ENCODE assay signal across 8 cellular contexts in the genomic region with DNA sequence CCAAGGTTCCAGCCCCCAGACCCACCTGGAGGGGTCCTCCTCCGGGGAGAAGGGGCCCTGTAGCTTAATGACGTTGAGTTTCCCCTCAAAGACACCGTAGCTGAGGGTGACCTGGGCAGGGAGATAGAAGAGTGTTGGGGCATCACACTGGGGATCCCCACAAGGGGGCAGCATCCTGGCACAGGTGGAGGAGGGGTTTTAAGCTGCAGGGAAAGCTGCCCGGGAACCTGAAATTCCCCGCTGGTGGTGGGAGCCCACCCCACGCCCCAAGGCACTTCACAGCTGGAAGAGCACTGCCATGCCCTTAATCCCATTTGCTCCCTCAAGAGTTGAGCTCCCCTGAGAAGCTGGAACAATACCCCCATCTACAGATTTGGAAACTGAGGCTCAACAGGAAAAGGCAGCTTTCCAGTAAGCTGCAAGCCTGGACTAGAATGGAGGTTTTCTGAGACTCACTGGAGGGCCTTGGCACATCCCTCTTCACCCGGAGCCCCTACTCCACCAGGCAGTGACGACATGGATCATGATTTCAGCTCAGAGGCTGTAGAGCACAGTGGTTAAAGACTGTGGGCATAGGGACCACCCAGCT. TPM values are rescaled to one million over a fixed set of nuclear protein-coding genes. Genes with fewer than 3 reads are reported as not detected.
A peak's percentile ranks its signal among the peaks of the same experiment; 100 is the strongest.
DNase-seq lines count a peak whose midpoint lies in the region; ATAC-seq and TF ChIP-seq lines count a peak whose summit lies in the region.

No MANE protein-coding gene starts in this region.

- H3K14ac ChIP-seq in neuronal stem cell (ENCODE audit: low read length) = no peak overlapping the region

- H3K36me3 ChIP-seq in liver (ENCODE audit: control insufficient read depth in 4 of 4, insufficient read depth in 3 of 4, low read depth in 1 of 4, low read length in 3 of 4) (peaks cover 0 to 3% (median 0%) of the 10 kb centered on the region in 4 donors), neuronal stem cell (replicated peaks in 1 of 2; ENCODE audit: control insufficient read depth in 2 of 2, insufficient read depth in 2 of 2, low read length in 2 of 2) (no peaks in the 10 kb centered on the region)

- H2BK12ac ChIP-seq in neuronal stem cell (ENCODE audit: low read length) = no peak overlapping the region

- peak overlapping the region; percentile 74 to 79 for H3K27ac Mint-ChIP-seq in activated naive CD4-positive, alpha-beta T cell treated with anti-CD3 and anti-CD28 coated beads, Interleukin-2, amount 50 U/mL, for 72 hours

- no peak overlapping the region for H4K91ac ChIP-seq in neuronal stem cell (ENCODE audit: low read depth, low read length, poor library complexity)

- 31% methylated on average over 8 of the region's 8 CpGs for WGBS in liver
- WGBS in neuronal stem cell (ENCODE audit: extremely low coverage in 2 of 2, insufficient read length in 2 of 2, insufficient replicate concordance in 1 of 2), 2 donors = no CpG with 5 or more reads among the region's 8 CpGs

- no peak overlapping the region for H3K4me3 ChIP-seq in liver (ENCODE audit: low read depth in 1 of 3, low read length in 3 of 3)
- H3K4me3 ChIP-seq in neuronal stem cell (ENCODE audit: low read length in 2 of 2) = peak overlapping the region in 1 of 2 donors; percentile 35

- DNase-seq in NCI-H2196 (lab: John Stamatoyannopoulos, UW; ENCODE audit: unreplicated experiment) (peak; percentile 7), NCI-H2196 treated with DMSO at 0.1 percent for 48 hours (lab: John Stamatoyannopoulos, UW; ENCODE audit: unreplicated experiment) (no peak), NCI-H82 (lab: John Stamatoyannopoulos, UW) (peak; percentile 49), neuronal stem cell (ENCODE audit: low spot score) (no peak), NCI-H1417 treated with DMSO at 0.1 percent for 48 hours (lab: John Stamatoyannopoulos, UW) (no peak), DMS79 (lab: John Stamatoyannopoulos, UW) (no peak)
- DNase-seq in activated naive CD4-positive, alpha-beta T cell treated with anti-CD3 and anti-CD28 coated beads, Interleukin-2, amount 50 U/mL, for 72 hours (ENCODE audit: low spot score in 2 of 2) = peak in 1 of 2 donors; percentile 39

- H2BK5ac ChIP-seq in neuronal stem cell (ENCODE audit: low read length) = no peak overlapping the region

- H3K9me3 Mint-ChIP-seq in activated naive CD4-positive, alpha-beta T cell treated with anti-CD3 and anti-CD28 coated beads, Interleukin-2, amount 50 U/mL, for 72 hours = no peaks in the 10 kb centered on the region

- ATAC-seq in activated naive CD4-positive, alpha-beta T cell treated with anti-CD3 and anti-CD28 coated beads, Interleukin-2, amount 50 U/mL, for 72 hours = peak; percentile 30 to 36

- H2AFZ ChIP-seq in neuronal stem cell (ENCODE audit: low read length) = no peak overlapping the region

- H3K4me1 ChIP-seq in liver (ENCODE audit: control insufficient read depth in 4 of 4, insufficient read depth in 4 of 4, low read length in 3 of 4) (no peaks in the 10 kb centered on the region), neuronal stem cell (ENCODE audit: control insufficient read depth in 2 of 2, insufficient read depth in 1 of 2, low read depth in 1 of 2, low read length in 2 of 2) (peaks cover 0 to 2% of the 10 kb centered on the region in 2 donors)

- no peak overlapping the region for H3K4me2 ChIP-seq in neuronal stem cell (ENCODE audit: insufficient read depth, low read length, poor library complexity, severe bottlenecking)

- H3K27ac ChIP-seq in liver (ENCODE audit: low read depth in 1 of 2, low read length in 2 of 2) (no peak overlapping the region), neuronal stem cell (replicated peaks; ENCODE audit: low read length) (no peak overlapping the region)

- no peaks in the 10 kb centered on the region for H3K9me3 ChIP-seq in liver (ENCODE audit: control insufficient read depth in 4 of 4, low read length in 3 of 4)
- no peaks in the 10 kb centered on the region for H3K9me3 ChIP-seq in neuronal stem cell (replicated peaks in 1 of 2; ENCODE audit: control insufficient read depth in 2 of 2, insufficient read depth in 1 of 2, low read depth in 1 of 2, low read length in 2 of 2)

- peak in 1 of 2 donors; percentile 78 for TF ChIP-seq RAD21 in liver (IDR thresholded peaks at IDR 0.05)

- H3K18ac ChIP-seq in neuronal stem cell (ENCODE audit: low read length) = no peak overlapping the region

- no peak overlapping the region for H2AK5ac ChIP-seq in neuronal stem cell (ENCODE audit: low read depth, low read length)

- H3K9ac ChIP-seq in liver (ENCODE audit: low read depth in 1 of 2, low read length in 2 of 2) = no peak overlapping the region
- H3K9ac ChIP-seq in neuronal stem cell (ENCODE audit: low read depth, low read length, poor library complexity) = no peak overlapping the region

- peaks cover 0 to 23% of the 10 kb centered on the region in 2 donors for H3K36me3 Mint-ChIP-seq in activated naive CD4-positive, alpha-beta T cell treated with anti-CD3 and anti-CD28 coated beads, Interleukin-2, amount 50 U/mL, for 72 hours

- H2BK15ac ChIP-seq in neuronal stem cell (ENCODE audit: low read length) = no peak overlapping the region

- TF ChIP-seq CTCF in liver (IDR thresholded peaks at IDR 0.05; ENCODE audit: low read depth, low read length, missing input control) = peak; percentile 53

- H3K79me1 ChIP-seq in neuronal stem cell (ENCODE audit: low read depth, low read length) = no peaks in the 10 kb centered on the region

- no peak overlapping the region for H3K4ac ChIP-seq in neuronal stem cell (ENCODE audit: low read length)

- H3K27me3 ChIP-seq in liver (ENCODE audit: control insufficient read depth in 4 of 4, insufficient read depth in 4 of 4, low read length in 3 of 4) (no peaks in the 10 kb centered on the region), neuronal stem cell (ENCODE audit: control insufficient read depth in 3 of 3, insufficient read depth in 3 of 3, low read depth in 1 of 3, low read length in 3 of 3) (peaks cover 0 to 28% (median 0%) of the 10 kb centered on the region in 3 experiments)

- H2BK120ac ChIP-seq in neuronal stem cell (ENCODE audit: low read depth, low read length) = no peak overlapping the region

- no peak overlapping the region for H4K8ac ChIP-seq in neuronal stem cell (ENCODE audit: low read depth, low read length)

- no peak overlapping the region for H3K23ac ChIP-seq in neuronal stem cell (ENCODE audit: low read depth, low read length, poor library complexity)

TF ChIP-seq in liver, 16 proteins besides CTCF, POLR2A, EP300 and RAD21 (continues in another document):
- TF ChIP-seq FOXA1 (IDR thresholded peaks at IDR 0.05) = no peak
- no peak for TF ChIP-seq GABPA (IDR thresholded peaks at IDR 0.05 in 1 of 2, conservative IDR thresholded peaks at IDR 0.05 in 1 of 2)
- TF ChIP-seq ATF3 (IDR thresholded peaks at IDR 0.05) = no peak
- TF ChIP-seq JUND (IDR thresholded peaks at IDR 0.05) = no peak
- no peak for TF ChIP-seq TAF1 (conservative IDR thresholded peaks at IDR 0.05)
- no peak for TF ChIP-seq HNF4A (conservative IDR thresholded peaks at IDR 0.05)
- TF ChIP-seq RXRA (IDR thresholded peaks at IDR 0.05) = no peak
- TF ChIP-seq SP1 (IDR thresholded peaks at IDR 0.05) = no peak
- TF ChIP-seq, protein P1, sequence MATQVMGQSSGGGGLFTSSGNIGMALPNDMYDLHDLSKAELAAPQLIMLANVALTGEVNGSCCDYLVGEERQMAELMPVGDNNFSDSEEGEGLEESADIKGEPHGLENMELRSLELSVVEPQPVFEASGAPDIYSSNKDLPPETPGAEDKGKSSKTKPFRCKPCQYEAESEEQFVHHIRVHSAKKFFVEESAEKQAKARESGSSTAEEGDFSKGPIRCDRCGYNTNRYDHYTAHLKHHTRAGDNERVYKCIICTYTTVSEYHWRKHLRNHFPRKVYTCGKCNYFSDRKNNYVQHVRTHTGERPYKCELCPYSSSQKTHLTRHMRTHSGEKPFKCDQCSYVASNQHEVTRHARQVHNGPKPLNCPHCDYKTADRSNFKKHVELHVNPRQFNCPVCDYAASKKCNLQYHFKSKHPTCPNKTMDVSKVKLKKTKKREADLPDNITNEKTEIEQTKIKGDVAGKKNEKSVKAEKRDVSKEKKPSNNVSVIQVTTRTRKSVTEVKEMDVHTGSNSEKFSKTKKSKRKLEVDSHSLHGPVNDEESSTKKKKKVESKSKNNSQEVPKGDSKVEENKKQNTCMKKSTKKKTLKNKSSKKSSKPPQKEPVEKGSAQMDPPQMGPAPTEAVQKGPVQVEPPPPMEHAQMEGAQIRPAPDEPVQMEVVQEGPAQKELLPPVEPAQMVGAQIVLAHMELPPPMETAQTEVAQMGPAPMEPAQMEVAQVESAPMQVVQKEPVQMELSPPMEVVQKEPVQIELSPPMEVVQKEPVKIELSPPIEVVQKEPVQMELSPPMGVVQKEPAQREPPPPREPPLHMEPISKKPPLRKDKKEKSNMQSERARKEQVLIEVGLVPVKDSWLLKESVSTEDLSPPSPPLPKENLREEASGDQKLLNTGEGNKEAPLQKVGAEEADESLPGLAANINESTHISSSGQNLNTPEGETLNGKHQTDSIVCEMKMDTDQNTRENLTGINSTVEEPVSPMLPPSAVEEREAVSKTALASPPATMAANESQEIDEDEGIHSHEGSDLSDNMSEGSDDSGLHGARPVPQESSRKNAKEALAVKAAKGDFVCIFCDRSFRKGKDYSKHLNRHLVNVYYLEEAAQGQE (IDR thresholded peaks at IDR 0.05) = no peak
- no peak for TF ChIP-seq FOXA2 (IDR thresholded peaks at IDR 0.05)
- TF ChIP-seq EGR1 (IDR thresholded peaks at IDR 0.05; ENCODE audit: low read depth in 2 of 2) = no peak
- no peak for TF ChIP-seq YY1 (IDR thresholded peaks at IDR 0.05)

RNA-seq across cellular contexts. Expression of gene MFNG, which starts 13.7 kb away (rescaled TPM):
- total RNA-seq in activated naive CD4-positive, alpha-beta T cell treated with anti-CD3 and anti-CD28 coated beads, Interleukin-2, amount 50 U/mL, for 72 hours = 100 to 1,000 TPM in 1 of 2 donors, 10 to 100 TPM in 1; 88.7 to 169 TPM
- 1 to 10 TPM; 6.9 to 7.9 TPM for total RNA-seq in liver
- 10 to 100 TPM in 1 of 2 donors, 1 to 10 TPM in 1; 5.0 to 10.7 TPM for polyA plus RNA-seq in liver
- 10.5 TPM for polyA plus RNA-seq in neuronal stem cell (2013, experiment 1 of 2)
- polyA plus RNA-seq in neuronal stem cell (2013, experiment 2 of 2) = 8.0 TPM

RNA-seq across cellular contexts. Expression of gene ELFN2, which starts 45.2 kb away (rescaled TPM):
- total RNA-seq in activated naive CD4-positive, alpha-beta T cell treated with anti-CD3 and anti-CD28 coated beads, Interleukin-2, amount 50 U/mL, for 72 hours = 1 to 10 TPM in 1 of 2 donors, under 1 TPM in 1; 0.41 to 2.0 TPM
- under 1 TPM; 0.08 to 0.19 TPM for total RNA-seq in liver
- polyA plus RNA-seq in liver = under 1 TPM in 1 of 2 donors, not detected in 1; 0.07 TPM
- polyA plus RNA-seq in neuronal stem cell (2013, experiment 1 of 2) = 0.78 TPM
- 0.86 TPM for polyA plus RNA-seq in neuronal stem cell (2013, experiment 2 of 2)

RNA-seq across cellular contexts. Expression of gene CARD10, which starts 46.7 kb away (rescaled TPM):
- under 1 TPM; 0.09 to 0.51 TPM for total RNA-seq in activated naive CD4-positive, alpha-beta T cell treated with anti-CD3 and anti-CD28 coated beads, Interleukin-2, amount 50 U/mL, for 72 hours
- 1 to 10 TPM; 7.8 to 8.9 TPM for total RNA-seq in liver
- polyA plus RNA-seq in liver = 10 to 100 TPM in 1 of 2 donors, 1 to 10 TPM in 1; 7.9 to 14.0 TPM
- 4.2 TPM for polyA plus RNA-seq in neuronal stem cell (2013, experiment 1 of 2)
- polyA plus RNA-seq in neuronal stem cell (2013, experiment 2 of 2) = 4.3 TPM

Comparison
In these comparisons a context has a peak if more than half of its experiments do, and no peak if none do; other contexts are left out.
1. DNase-seq: peak in NCI-H2196 (single experiment) and NCI-H82 (single experiment); none in NCI-H2196 treated with DMSO at 0.1 percent for 48 hours (single experiment), neuronal stem cell (single experiment), NCI-H1417 treated with DMSO at 0.1 percent for 48 hours (single experiment) and DMS79 (single experiment).
2. RNA of gene MFNG, which starts 13.7 kb away (total RNA-seq): 88.7 to 169 TPM in activated naive CD4-positive, alpha-beta T cell treated with anti-CD3 and anti-CD28 coated beads, Interleukin-2, amount 50 U/mL, for 72 hours; 6.9 to 7.9 TPM in liver; every median in the first group is over 10 times any median in the second.
3. RNA of gene CARD10, which starts 46.7 kb away (total RNA-seq): 7.8 to 8.9 TPM in liver; 0.09 to 0.51 TPM in activated naive CD4-positive, alpha-beta T cell treated with anti-CD3 and anti-CD28 coated beads, Interleukin-2, amount 50 U/mL, for 72 hours; every median in the first group is over 4 times any median in the second.